Comparison of ENCODE assay signal across 9 cellular contexts in the genomic region with DNA sequence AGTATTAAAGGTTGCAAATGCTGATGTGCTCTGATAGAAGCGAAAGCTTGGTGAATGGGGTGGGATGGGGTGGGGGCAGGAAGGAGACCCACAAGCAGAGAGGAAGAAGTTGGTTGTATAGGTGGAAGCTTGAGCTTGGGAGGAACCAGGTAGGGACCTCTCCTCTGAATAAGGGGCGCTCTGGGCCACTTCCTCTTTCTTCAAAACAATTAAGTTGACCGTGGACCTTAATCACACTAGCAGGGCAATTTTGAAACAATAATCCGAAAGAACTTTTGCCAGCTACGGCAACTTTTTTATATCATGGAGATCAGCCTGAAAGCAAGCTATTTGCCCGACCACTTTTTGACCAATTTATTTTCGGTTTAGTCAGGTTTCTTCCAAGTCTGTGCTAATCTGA. TPM values are rescaled to one million over a fixed set of nuclear protein-coding genes. Genes with fewer than 3 reads are reported as not detected.
DNase-seq lines count a peak whose midpoint lies in the region; ATAC-seq and TF ChIP-seq lines count a peak whose summit lies in the region.
"Had no signal": no experiment of that assay in that cellular context is flagged by ENCODE, and none has a peak within 500 bp of the region (broad histone marks: within the 10 kb centered on the region; RNA-seq: fewer than 3 reads in every experiment).

No MANE protein-coding gene starts in this region.

- no peaks in the 10 kb centered on the region for H3K9me3 ChIP-seq in lower lobe of right lung
- H3K9me3 ChIP-seq in thyroid gland: no peaks in the 10 kb centered on the region

- no peak for TF ChIP-seq POLR2A in thyroid gland (IDR thresholded peaks at IDR 0.05)

- H3K9me3 Mint-ChIP-seq in activated T-cell treated with anti-CD3 and anti-CD28 coated beads, Interleukin-2, amount 50 U/mL, for 72 hours: no peaks in the 10 kb centered on the region
- no peaks in the 10 kb centered on the region for H3K9me3 Mint-ChIP-seq in activated naive CD8-positive, alpha-beta T cell (ENCODE audit: low read depth)

- no peak for ATAC-seq in activated T-cell treated with anti-CD3 and anti-CD28 coated beads, Interleukin-2, amount 50 U/mL, for 72 hours (replicated peaks in 1 of 2)
- ATAC-seq in lower lobe of right lung: no peak
- ATAC-seq in HG03097 (IDR thresholded peaks at IDR 0.05; ENCODE audit: low FRiP score, unreplicated experiment): no peak

- no peaks in the 10 kb centered on the region for H3K27me3 Mint-ChIP-seq in activated T-cell treated with anti-CD3 and anti-CD28 coated beads, Interleukin-2, amount 50 U/mL, for 72 hours (ENCODE audit: low read depth)
- no peaks in the 10 kb centered on the region for H3K27me3 Mint-ChIP-seq in activated naive CD8-positive, alpha-beta T cell

- H3K4me3 ChIP-seq in lower lobe of right lung (peak overlapping the region; percentile 68), thyroid gland (replicated peaks in 1 of 3) (no peak overlapping the region)

- peaks cover 2 to 5% of the 10 kb centered on the region in 2 donors for H3K36me3 Mint-ChIP-seq in activated T-cell treated with anti-CD3 and anti-CD28 coated beads, Interleukin-2, amount 50 U/mL, for 72 hours (ENCODE audit: insufficient read depth in 2 of 2)
- no peaks in the 10 kb centered on the region for H3K36me3 Mint-ChIP-seq in activated naive CD8-positive, alpha-beta T cell

- H3K27me3 ChIP-seq in lower lobe of right lung (ENCODE audit: low read depth): no peaks in the 10 kb centered on the region
- H3K27me3 ChIP-seq in thyroid gland: no peaks in the 10 kb centered on the region

- no peak for TF ChIP-seq CTCF in lower lobe of right lung (IDR thresholded peaks at IDR 0.05)
- TF ChIP-seq CTCF in thyroid gland (IDR thresholded peaks at IDR 0.05): no peak

- H3K4me1 ChIP-seq in lower lobe of right lung: peaks cover 25% of the 10 kb centered on the region
- H3K4me1 ChIP-seq in thyroid gland: peaks cover 9 to 12% of the 10 kb centered on the region in 2 donors

- H3K4me1 Mint-ChIP-seq in activated T-cell treated with anti-CD3 and anti-CD28 coated beads, Interleukin-2, amount 50 U/mL, for 72 hours (ENCODE audit: low read depth): peaks cover 23% of the 10 kb centered on the region
- peaks cover 26% of the 10 kb centered on the region for H3K4me1 Mint-ChIP-seq in activated naive CD8-positive, alpha-beta T cell (ENCODE audit: low read depth)

- peak overlapping the region; percentile 85 to 96 for H3K4me3 Mint-ChIP-seq in activated T-cell treated with anti-CD3 and anti-CD28 coated beads, Interleukin-2, amount 50 U/mL, for 72 hours
- peak overlapping the region; percentile 95 for H3K4me3 Mint-ChIP-seq in activated naive CD8-positive, alpha-beta T cell

- H3K36me3 ChIP-seq in lower lobe of right lung: no peaks in the 10 kb centered on the region
- no peaks in the 10 kb centered on the region for H3K36me3 ChIP-seq in thyroid gland

- intact Hi-C loops in lower lobe of right lung (cut with DNase I) (no loop called here), thyroid gland (cut with DNase I) (loop anchor here (5.0 to 10.0 kb wide), 2 partner anchors 200 to 287 kb away; no protein-coding TSS in a partner anchor)

- no peak for DNase-seq in activated T-cell treated with anti-CD3 and anti-CD28 coated beads, Interleukin-2, amount 50 U/mL, for 72 hours
- no peak for DNase-seq in activated T-cell treated with anti-CD3 and anti-CD28 coated beads, Interleukin-2, amount 50 U/mL, for 48 hours
- DNase-seq in lower lobe of right lung: no peak
- no peak for DNase-seq in thyroid gland
- DNase-seq in SW 1271 (lab: John Stamatoyannopoulos, UW): no peak
- no peak for DNase-seq in SIG-M5 (lab: John Stamatoyannopoulos, UW)
- DNase-seq: cortex of kidney had no signal

- peak overlapping the region; percentile 100 for H3K27ac Mint-ChIP-seq in activated T-cell treated with anti-CD3 and anti-CD28 coated beads, Interleukin-2, amount 50 U/mL, for 72 hours
- peak overlapping the region; percentile 97 for H3K27ac Mint-ChIP-seq in activated naive CD8-positive, alpha-beta T cell

- H3K27ac ChIP-seq in lower lobe of right lung (peak overlapping the region; percentile 99), thyroid gland (peak overlapping the region in 2 of 3 donors; percentile 98)

- 68 to 73% methylated on average over 7 of the region's 7 CpGs for WGBS in thyroid gland, 2 donors

RNA-seq across cellular contexts. Expression of a gene that starts 1.9 kb away (rescaled TPM):
- total RNA-seq in activated T-cell treated with anti-CD3 and anti-CD28 coated beads, Interleukin-2, amount 50 U/mL, for 72 hours: 10 to 100 TPM; 82.9 to 85.0 TPM
- total RNA-seq in lower lobe of right lung (67.7 TPM), thyroid gland (100 to 1,000 TPM; 104 to 299 (median 116) TPM)
